Comparison of ENCODE assay signal across 2 cellular contexts in the genomic region with DNA sequence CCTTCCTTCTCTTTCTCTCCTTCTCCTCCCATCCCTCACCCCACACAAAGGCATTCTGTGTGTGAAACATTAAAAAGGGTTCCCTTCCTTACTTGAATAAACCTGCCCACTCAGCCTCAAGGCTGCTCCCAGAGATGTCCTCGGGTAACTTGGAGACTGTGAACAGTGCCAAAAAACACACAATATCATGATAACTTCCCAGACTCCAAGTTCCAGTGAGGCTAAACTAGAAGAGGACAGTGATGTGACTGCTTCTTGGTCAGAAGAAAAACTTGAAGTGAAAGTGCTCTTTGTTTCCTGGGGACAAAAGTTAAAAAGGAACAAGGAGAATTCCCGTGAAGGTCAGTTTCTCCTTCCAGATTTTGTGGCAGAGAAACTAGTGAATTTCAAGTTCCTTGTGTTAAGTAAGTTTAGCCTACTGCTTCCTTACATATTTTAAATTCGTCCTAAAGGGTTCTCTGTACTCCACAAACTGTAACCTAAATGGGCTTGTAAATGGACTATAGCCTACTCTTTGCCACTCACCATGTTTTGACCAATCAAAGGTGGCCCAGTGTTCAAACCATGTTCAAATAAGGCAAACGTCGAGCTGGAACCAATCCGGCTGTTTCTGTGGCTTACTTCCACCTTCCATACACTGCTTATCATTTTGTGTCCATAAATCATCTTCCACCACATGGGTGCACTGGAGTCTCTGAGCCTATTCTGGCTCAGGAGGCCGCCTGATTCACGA.
TF ChIP-seq lines count a peak whose summit lies in the region.

No MANE protein-coding gene starts in this region.

TF ChIP-seq in K562, 482 proteins besides CTCF, POLR2A, EP300 and RAD21 (continues in another document):
- TF ChIP-seq TAF15 (IDR thresholded peaks at IDR 0.05; ENCODE audit: low read depth, low read length), result no peak
- TF ChIP-seq ZNF224 (CRISPR knock-in tag; IDR thresholded peaks at IDR 0.05), result no peak
- TF ChIP-seq NFIX (CRISPR knock-in tag; IDR thresholded peaks at IDR 0.05; ENCODE audit: low read depth), result no peak
- no peak for TF ChIP-seq ZC3H8 (IDR thresholded peaks at IDR 0.05)
- no peak for TF ChIP-seq MAX (CRISPR knock-in tag; IDR thresholded peaks at IDR 0.05)
- TF ChIP-seq CCAR2 (IDR thresholded peaks at IDR 0.05; ENCODE audit: low read depth, low read length), result no peak
- TF ChIP-seq NCOA4 (IDR thresholded peaks at IDR 0.05; ENCODE audit: partially characterized antibody), result no peak
- no peak for TF ChIP-seq BRD9 (IDR thresholded peaks at IDR 0.05; ENCODE audit: low read depth, partially characterized antibody)
- no peak for TF ChIP-seq DLX4 (CRISPR knock-in tag; IDR thresholded peaks at IDR 0.05)
- TF ChIP-seq EZH2 (IDR thresholded peaks at IDR 0.05; ENCODE audit: borderline replicate concordance, low read depth, low read length), result no peak
- TF ChIP-seq ZNF239 (CRISPR knock-in tag; IDR thresholded peaks at IDR 0.05), result no peak
- TF ChIP-seq FOSL1 (tag; conservative IDR thresholded peaks at IDR 0.05), result 0 out of 2 replicates have a peak, but pooled peaks have one; percentile 30
- no peak for TF ChIP-seq SETDB1 (IDR thresholded peaks at IDR 0.05; ENCODE audit: low read length)
- no peak for TF ChIP-seq ARID3B (CRISPR knock-in tag; IDR thresholded peaks at IDR 0.05; ENCODE audit: borderline replicate concordance)
- TF ChIP-seq EP400 (IDR thresholded peaks at IDR 0.05), result peak; percentile 47; the same call in 1 of the 2 replicates
- no peak for TF ChIP-seq PHF20 (IDR thresholded peaks at IDR 0.05; ENCODE audit: partially characterized antibody)
- no peak for TF ChIP-seq PHF21A (IDR thresholded peaks at IDR 0.05; ENCODE audit: borderline replicate concordance, low read depth)
- TF ChIP-seq MAZ (CRISPR knock-in tag; conservative IDR thresholded peaks at IDR 0.05 in 1 of 2, IDR thresholded peaks at IDR 0.05 in 1 of 2), result no peak
- no peak for TF ChIP-seq PRDM10 (IDR thresholded peaks at IDR 0.05; ENCODE audit: partially characterized antibody)
- no peak for TF ChIP-seq HDGF (IDR thresholded peaks at IDR 0.05)
- no peak for TF ChIP-seq EGR1 (conservative IDR thresholded peaks at IDR 0.05)
- TF ChIP-seq ZNF717 (CRISPR knock-in tag; IDR thresholded peaks at IDR 0.05), result no peak
- no peak for TF ChIP-seq TAF7 (tag; IDR thresholded peaks at IDR 0.05)

TF ChIP-seq in HepG2, 621 proteins besides CTCF, POLR2A, EP300 and RAD21 (continues in another document):
- TF ChIP-seq NFYB (CRISPR knock-in tag; IDR thresholded peaks at IDR 0.05) (peak; percentile 65), HNF4A (CRISPR knock-in tag; IDR thresholded peaks at IDR 0.05) (no peak), USF2 (IDR thresholded peaks at IDR 0.05; ENCODE audit: low read depth, low read length) (no peak), USF2 (CRISPR knock-in tag; IDR thresholded peaks at IDR 0.05; ENCODE audit: borderline replicate concordance) (peak; percentile 52; the same call in 1 of the 2 replicates), NFKB2 (CRISPR knock-in tag; IDR thresholded peaks at IDR 0.05; ENCODE audit: borderline replicate concordance) (no peak), SIN3B (IDR thresholded peaks at IDR 0.05; ENCODE audit: low read length) (no peak), ATF6 (CRISPR knock-in tag; conservative IDR thresholded peaks at IDR 0.05) (no peak), SSRP1 (CRISPR knock-in tag; IDR thresholded peaks at IDR 0.05) (no peak), SAP130 (CRISPR knock-in tag; IDR thresholded peaks at IDR 0.05; ENCODE audit: low read depth) (0 out of 2 replicates have a peak, but pooled peaks have one; percentile 13), ESRRA (CRISPR knock-in tag; IDR thresholded peaks at IDR 0.05; ENCODE audit: low read depth) (no peak), SP4 (CRISPR knock-in tag; IDR thresholded peaks at IDR 0.05) (0 out of 2 replicates have a peak, but pooled peaks have one; percentile 38), ZNF124 (CRISPR knock-in tag; IDR thresholded peaks at IDR 0.05) (no peak), SRF (IDR thresholded peaks at IDR 0.05; ENCODE audit: low read depth, low read length) (peak; percentile 95), ZNF550 (CRISPR knock-in tag; IDR thresholded peaks at IDR 0.05; ENCODE audit: borderline replicate concordance) (no peak), U2AF2 (IDR thresholded peaks at IDR 0.05; ENCODE audit: low read depth, low read length) (no peak), YY1 (IDR thresholded peaks at IDR 0.05; ENCODE audit: insufficient read depth, insufficient replicate concordance, low read depth, low read length) (no peak), ZNF782 (CRISPR knock-in tag; IDR thresholded peaks at IDR 0.05; ENCODE audit: borderline replicate concordance) (no peak), HMG20B (CRISPR knock-in tag; conservative IDR thresholded peaks at IDR 0.05) (no peak), NFYC (CRISPR knock-in tag; IDR thresholded peaks at IDR 0.05) (peak; percentile 66), ZGPAT (CRISPR knock-in tag; IDR thresholded peaks at IDR 0.05) (no peak), PRDM15 (CRISPR knock-in tag; IDR thresholded peaks at IDR 0.05) (no peak), MYNN (CRISPR knock-in tag; IDR thresholded peaks at IDR 0.05; ENCODE audit: low read depth) (no peak), ATF5 (CRISPR knock-in tag; IDR thresholded peaks at IDR 0.05; ENCODE audit: low read depth) (no peak), HINFP (CRISPR knock-in tag; IDR thresholded peaks at IDR 0.05; ENCODE audit: low read depth) (no peak), ZMYM3 (CRISPR knock-in tag; IDR thresholded peaks at IDR 0.05) (no peak), CERS6 (CRISPR knock-in tag; IDR thresholded peaks at IDR 0.05) (no peak), MXI1 (IDR thresholded peaks at IDR 0.05; ENCODE audit: borderline replicate concordance, low read depth, low read length) (peak; percentile 20; the same call in 1 of the 3 replicates)
- TF ChIP-seq, protein P1, sequence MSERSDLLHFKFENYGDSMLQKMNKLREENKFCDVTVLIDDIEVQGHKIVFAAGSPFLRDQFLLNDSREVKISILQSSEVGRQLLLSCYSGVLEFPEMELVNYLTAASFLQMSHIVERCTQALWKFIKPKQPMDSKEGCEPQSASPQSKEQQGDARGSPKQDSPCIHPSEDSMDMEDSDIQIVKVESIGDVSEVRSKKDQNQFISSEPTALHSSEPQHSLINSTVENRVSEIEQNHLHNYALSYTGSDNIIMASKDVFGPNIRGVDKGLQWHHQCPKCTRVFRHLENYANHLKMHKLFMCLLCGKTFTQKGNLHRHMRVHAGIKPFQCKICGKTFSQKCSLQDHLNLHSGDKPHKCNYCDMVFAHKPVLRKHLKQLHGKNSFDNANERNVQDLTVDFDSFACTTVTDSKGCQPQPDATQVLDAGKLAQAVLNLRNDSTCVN (CRISPR knock-in tag; IDR thresholded peaks at IDR 0.05; ENCODE audit: borderline replicate concordance), result no peak
- TF ChIP-seq, protein P2, sequence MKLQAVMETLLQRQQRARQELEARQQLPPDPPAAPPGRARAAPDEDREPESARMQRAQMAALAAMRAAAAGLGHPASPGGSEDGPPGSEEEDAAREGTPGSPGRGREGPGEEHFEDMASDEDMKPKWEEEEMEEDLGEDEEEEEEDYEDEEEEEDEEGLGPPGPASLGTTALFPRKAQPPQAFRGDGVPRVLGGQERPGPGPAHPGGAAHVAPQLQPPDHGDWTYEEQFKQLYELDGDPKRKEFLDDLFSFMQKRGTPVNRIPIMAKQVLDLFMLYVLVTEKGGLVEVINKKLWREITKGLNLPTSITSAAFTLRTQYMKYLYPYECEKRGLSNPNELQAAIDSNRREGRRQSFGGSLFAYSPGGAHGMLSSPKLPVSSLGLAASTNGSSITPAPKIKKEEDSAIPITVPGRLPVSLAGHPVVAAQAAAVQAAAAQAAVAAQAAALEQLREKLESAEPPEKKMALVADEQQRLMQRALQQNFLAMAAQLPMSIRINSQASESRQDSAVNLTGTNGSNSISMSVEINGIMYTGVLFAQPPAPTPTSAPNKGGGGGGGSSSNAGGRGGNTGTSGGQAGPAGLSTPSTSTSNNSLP (IDR thresholded peaks at IDR 0.05; ENCODE audit: low read depth, low read length), result 0 out of 2 replicates have a peak, but pooled peaks have one; percentile 18
